Comparison of ENCODE assay signal across 8 cellular contexts in genomic region chr19:23686622-23687423, GRCh38. TPM values are rescaled to one million over a fixed set of nuclear protein-coding genes. Genes with fewer than 3 reads are reported as not detected.
DNase-seq lines count a peak whose midpoint lies in the region; ATAC-seq and TF ChIP-seq lines count a peak whose summit lies in the region.

TSS of gene ZNF675 (minus strand) at chr19:23687212. CDS start at chr19:23687033, 179 bp downstream.

- H3K4me3 ChIP-seq in ectodermal cell (ENCODE audit: insufficient read depth, low read depth, low read length) (peak within 1 kb of the TSS; percentile 63), lung (peak within 1 kb of the TSS; percentile 58)

- H3K4me1 Mint-ChIP-seq in activated CD8-positive, alpha-beta T cell treated with anti-CD3 and anti-CD28 coated beads for 36 hours (ENCODE audit: low read depth), result peaks cover 38% of the 10 kb centered on the region

- POLR2A ChIA-PET in activated CD8-positive, alpha-beta T cell treated with anti-CD3 and anti-CD28 coated beads for 36 hours (lab: Charles Lee), result interaction anchor here (0.6 to 2.9 kb wide), 9 partner anchors 8 to 437 kb away, joined by 3 to 15 read pairs (median 3); partner anchors contain the start of genes ZNF254, ZNF681, ZNF724 and ZNF726

- H3K9me3 ChIP-seq in ectodermal cell (ENCODE audit: control insufficient read depth, low read length), result no peaks in the 10 kb centered on the region
- H3K9me3 ChIP-seq in lung (ENCODE audit: control insufficient read depth in 2 of 2, insufficient read depth in 1 of 2, low read length in 1 of 2), result no peaks in the 10 kb centered on the region

- H3K4me1 ChIP-seq in ectodermal cell (ENCODE audit: control insufficient read depth, insufficient read depth, low read length) (no peaks in the 10 kb centered on the region), lung (ENCODE audit: control insufficient read depth in 2 of 2, insufficient read depth in 2 of 2, low read length in 2 of 2) (peaks cover 0 to 2% of the 10 kb centered on the region in 2 donors)

- intact Hi-C loops in activated CD8-positive, alpha-beta T cell treated with anti-CD3 and anti-CD28 coated beads for 36 hours (cut with micrococcal nuclease), result loop anchor here (5.0 kb wide), 1 partner anchor 70 kb away; the partner anchor contains the start of gene ZNF681

- ATAC-seq in GM19372 (IDR thresholded peaks at IDR 0.05; ENCODE audit: low read depth, unreplicated experiment) (peak; percentile 89), HG03558 (IDR thresholded peaks at IDR 0.05; ENCODE audit: extremely low read depth, unreplicated experiment) (peak; percentile 84), lung (ENCODE audit: insufficient read depth, low FRiP score) (peak; percentile 90)
- peak; percentile 95 for ATAC-seq in activated CD8-positive, alpha-beta T cell treated with anti-CD3 and anti-CD28 coated beads for 36 hours

- H3K36me3 Mint-ChIP-seq in activated CD8-positive, alpha-beta T cell treated with anti-CD3 and anti-CD28 coated beads for 36 hours (ENCODE audit: low read depth), result peaks cover 38% of the 10 kb centered on the region

- peak within 1 kb of the TSS; percentile 98 for H3K27ac Mint-ChIP-seq in activated CD8-positive, alpha-beta T cell treated with anti-CD3 and anti-CD28 coated beads for 36 hours

- peaks cover 3% of the 10 kb centered on the region for H3K9me3 Mint-ChIP-seq in activated CD8-positive, alpha-beta T cell treated with anti-CD3 and anti-CD28 coated beads for 36 hours

- CTCF ChIA-PET in activated CD8-positive, alpha-beta T cell treated with anti-CD3 and anti-CD28 coated beads for 36 hours (lab: Charles Lee), result interaction anchor here (1.9 kb wide), 1 partner anchor 72 kb away, joined by 9 read pairs; the partner anchor contains the start of gene ZNF681

- TF ChIP-seq CTCF in C4-2B (conservative IDR thresholded peaks at IDR 0.05), result no peak
- no peak for TF ChIP-seq CTCF in activated CD8-positive, alpha-beta T cell treated with anti-CD3 and anti-CD28 coated beads for 36 hours (IDR thresholded peaks at IDR 0.05)
- TF ChIP-seq CTCF in lung (IDR thresholded peaks at IDR 0.05; ENCODE audit: control extremely low read depth, extremely low read depth), result no peak

- WGBS in ectodermal cell, 2 experiments, result 0 to 1% methylated on average over 32 of the region's 32 CpGs
- WGBS in lung, 2 donors, result 0 to 1% methylated on average over 29 to 32 of the region's 32 CpGs

- no peaks in the 10 kb centered on the region for H3K27me3 Mint-ChIP-seq in activated CD8-positive, alpha-beta T cell treated with anti-CD3 and anti-CD28 coated beads for 36 hours

- peaks cover 8% of the 10 kb centered on the region for H3K36me3 ChIP-seq in ectodermal cell (ENCODE audit: control insufficient read depth, insufficient read depth, low read length)
- H3K36me3 ChIP-seq in lung (ENCODE audit: control insufficient read depth in 2 of 2, insufficient read depth in 2 of 2, low read length in 2 of 2), result peaks cover 0 to 2% of the 10 kb centered on the region in 2 donors

- H3K4me3 Mint-ChIP-seq in activated CD8-positive, alpha-beta T cell treated with anti-CD3 and anti-CD28 coated beads for 36 hours, result peak within 1 kb of the TSS; percentile 97

- DNase-seq in NCI-H774 (lab: John Stamatoyannopoulos, UW) (peak; percentile 88), lung (ENCODE audit: low spot score) (peak; percentile 94)
- peak; percentile 95 for DNase-seq in activated CD8-positive, alpha-beta T cell treated with anti-CD3 and anti-CD28 coated beads for 36 hours
- DNase-seq in stimulated activated CD4-positive, alpha-beta T cell treated with anti-CD3 and anti-CD28 coated beads, TNF-alpha, amount 100 ng/mL, for 4 hours (ENCODE audit: low read depth in 3 of 3), result peak; percentile 60 to 76 (median 73)

- no peaks in the 10 kb centered on the region for H3K27me3 ChIP-seq in ectodermal cell (ENCODE audit: control insufficient read depth, insufficient read depth, low read length, poor library complexity, severe bottlenecking)
- H3K27me3 ChIP-seq in lung (ENCODE audit: control insufficient read depth, insufficient read depth), result no peaks in the 10 kb centered on the region

- H3K27ac ChIP-seq in C4-2B (peak within 1 kb of the TSS; percentile 79), ectodermal cell (ENCODE audit: insufficient read depth, low read depth, low read length, poor library complexity, severe bottlenecking) (peak within 1 kb of the TSS; percentile 98), lung (ENCODE audit: low read depth in 1 of 2, low read length in 1 of 2) (peak within 1 kb of the TSS; percentile 83 to 88)

RNA-seq across cellular contexts. Expression of gene ZNF675, which starts in this region (rescaled TPM):
- total RNA-seq in activated CD8-positive, alpha-beta T cell treated with anti-CD3 and anti-CD28 coated beads for 36 hours, result 10 to 100 TPM; 21.1 to 24.3 TPM
- 26.0 TPM for polyA plus RNA-seq in ectodermal cell (2013, experiment 1 of 4)
- polyA plus RNA-seq in ectodermal cell (2013, experiment 2 of 4), result 26.7 TPM
- polyA plus RNA-seq in ectodermal cell (2013, experiment 3 of 4), result 23.2 TPM
- polyA plus RNA-seq in ectodermal cell (2013, experiment 4 of 4), result 23.9 TPM
- 10 to 100 TPM in 1 of 2 donors, 1 to 10 TPM in 1; 8.1 to 21.9 TPM for total RNA-seq in lung
- polyA plus RNA-seq in lung, result 1 to 10 TPM; 3.0 to 3.7 TPM

Comparison
In these comparisons a context has a peak if more than half of its experiments do, and no peak if none do; other contexts are left out.
1. Peak in every context shown above with its lines: DNase-seq, ATAC-seq, H3K4me3 ChIP-seq and H3K27ac ChIP-seq.